In genomic region chr14:23623962-23624361, GRCh38 we compare ENCODE assay signal across 25 cellular contexts. TPM values are rescaled to one million over a fixed set of nuclear protein-coding genes. Genes with fewer than 3 reads are reported as not detected.
"Had no signal": no experiment of that assay in that cellular context is flagged by ENCODE, and none has a peak within 500 bp of the region (broad histone marks: within the 10 kb centered on the region; RNA-seq: fewer than 3 reads in every experiment).

No MANE protein-coding gene starts in this region.

- H3K4me1 ChIP-seq: colonic mucosa, esophagus squamous epithelium, gastrocnemius medialis, heart right ventricle, left lung, lower lobe of right lung had no signal

- H3K27ac ChIP-seq: colonic mucosa, dorsolateral prefrontal cortex, epithelial cell of prostate, esophagus squamous epithelium, gastrocnemius medialis, heart right ventricle, left lung, lower lobe of right lung had no signal

- DNase-seq: colonic mucosa; dermis blood vessel endothelial cell; dorsolateral prefrontal cortex; effector CD4-positive, alpha-beta T cell; effector memory CD4-positive, alpha-beta T cell; esophagus squamous epithelium; foreskin fibroblast; foreskin melanocyte; gastrocnemius medialis; glutamatergic neuron; head of caudate nucleus; heart right ventricle; hippocampal formation; left cardiac atrium; left lung; left ventricle myocardium superior; lower lobe of right lung; mesendoderm; midbrain had no signal

- H3K27me3 ChIP-seq: colonic mucosa, dorsolateral prefrontal cortex, gastrocnemius medialis, left lung had no signal

- H3K4me3 ChIP-seq: colonic mucosa, dorsolateral prefrontal cortex, esophagus squamous epithelium, gastrocnemius medialis, heart right ventricle, left lung, lower lobe of right lung had no signal

- H3K9me3 ChIP-seq: gastrocnemius medialis, lower lobe of right lung had no signal

- ATAC-seq: esophagus mucosa, gastrocnemius medialis, heart right ventricle, left cardiac atrium, left lung, left ventricle myocardium superior, lower lobe of right lung had no signal

- H3K36me3 ChIP-seq: colonic mucosa, esophagus squamous epithelium, gastrocnemius medialis, heart right ventricle, left lung had no signal

RNA-seq across cellular contexts. Expression of gene DHRS2, which starts 12.2 kb away (rescaled TPM):
- total RNA-seq: chondrocyte, esophagus mucosa, gastrocnemius medialis, glomerular endothelial cell, heart right ventricle, left cardiac atrium, left ventricle myocardium superior, mononuclear cell had no signal

RNA-seq across cellular contexts. Expression of gene JPH4, which starts 45.4 kb away (rescaled TPM):
- total RNA-seq: dermis blood vessel endothelial cell, glomerular endothelial cell, lung microvascular endothelial cell, mononuclear cell had no signal
